Comparison of ENCODE assay signal across 32 cellular contexts in genomic region chr9:16594787-16595186, GRCh38.
"Had no signal": no experiment of that assay in that cellular context is flagged by ENCODE, and none has a peak within 500 bp of the region (broad histone marks: within the 10 kb centered on the region; RNA-seq: fewer than 3 reads in every experiment).

No MANE protein-coding gene starts in this region.

- H3K27ac ChIP-seq: adrenal gland, body of pancreas, esophagus muscularis mucosa, foreskin keratinocyte, gastrocnemius medialis, heart left ventricle had no signal

- H3K36me3 Mint-ChIP-seq: activated naive CD4-positive, alpha-beta T cell treated with anti-CD3 and anti-CD28 coated beads, Interleukin-2, amount 50 U/mL, for 24 hours; activated naive CD8-positive, alpha-beta T cell treated with anti-CD3 and anti-CD28 coated beads for 36 hours; WTC11 had no signal

- H3K27ac Mint-ChIP-seq: activated CD4-positive, alpha-beta T cell treated with anti-CD3 and anti-CD28 coated beads, Interleukin-2, amount 10 ng/mL, durations not matched to agents 7 days and 5 days; activated CD8-positive, alpha-beta T cell treated with anti-CD3 and anti-CD28 coated beads for 36 hours; activated naive CD4-positive, alpha-beta T cell treated with anti-CD3 and anti-CD28 coated beads, Interleukin-2, amount 50 U/mL, for 24 hours; activated naive CD8-positive, alpha-beta T cell treated with anti-CD3 and anti-CD28 coated beads for 36 hours; activated naive CD8-positive, alpha-beta T cell treated with anti-CD3 and anti-CD28 coated beads, Interleukin-2, amount 50 U/mL, for 24 hours; activated T-helper 17 cell treated with anti-CD3 and anti-CD28 coated beads, Interleukin-2, amount 50 U/mL, for 72 hours; effector memory CD8-positive, alpha-beta T cell had no signal

- H3K36me3 ChIP-seq: adrenal gland, esophagus muscularis mucosa, gastrocnemius medialis, heart left ventricle had no signal

- FAIRE-seq: colon had no signal

- ATAC-seq: activated CD8-positive, alpha-beta T cell treated with anti-CD3 and anti-CD28 coated beads for 36 hours; activated naive CD8-positive, alpha-beta T cell treated with anti-CD3 and anti-CD28 coated beads, Interleukin-2, amount 50 U/mL, for 24 hours; activated T-cell treated with anti-CD3 and anti-CD28 coated beads, Interleukin-2, amount 50 U/mL, for 4 hours; activated T-helper 17 cell treated with anti-CD3 and anti-CD28 coated beads, Interleukin-2, amount 50 U/mL, for 72 hours; body of pancreas; effector memory CD8-positive, alpha-beta T cell; foreskin keratinocyte; gastrocnemius medialis; heart left ventricle; WTC11 had no signal

- H3K9me3 Mint-ChIP-seq: activated CD4-positive, alpha-beta T cell treated with anti-CD3 and anti-CD28 coated beads, Interleukin-2, amount 10 ng/mL, durations not matched to agents 7 days and 5 days; activated CD8-positive, alpha-beta T cell treated with anti-CD3 and anti-CD28 coated beads for 36 hours; activated naive CD8-positive, alpha-beta T cell treated with anti-CD3 and anti-CD28 coated beads for 36 hours; activated naive CD8-positive, alpha-beta T cell treated with anti-CD3 and anti-CD28 coated beads, Interleukin-2, amount 50 U/mL, for 24 hours; activated T-helper 17 cell treated with anti-CD3 and anti-CD28 coated beads, Interleukin-2, amount 50 U/mL, for 72 hours; effector memory CD8-positive, alpha-beta T cell; WTC11 had no signal

- H3K4me1 ChIP-seq: adrenal gland, body of pancreas, heart left ventricle had no signal

- H3K9me3 ChIP-seq: adrenal gland, body of pancreas, esophagus muscularis mucosa, gastrocnemius medialis, heart left ventricle had no signal

- H3K4me3 Mint-ChIP-seq: activated CD4-positive, alpha-beta T cell treated with anti-CD3 and anti-CD28 coated beads, Interleukin-2, amount 10 ng/mL, durations not matched to agents 7 days and 5 days; activated CD8-positive, alpha-beta T cell treated with anti-CD3 and anti-CD28 coated beads for 36 hours; activated naive CD4-positive, alpha-beta T cell treated with anti-CD3 and anti-CD28 coated beads, Interleukin-2, amount 50 U/mL, for 24 hours; activated naive CD8-positive, alpha-beta T cell treated with anti-CD3 and anti-CD28 coated beads for 36 hours; activated naive CD8-positive, alpha-beta T cell treated with anti-CD3 and anti-CD28 coated beads, Interleukin-2, amount 50 U/mL, for 24 hours; activated T-cell treated with anti-CD3 and anti-CD28 coated beads, Interleukin-2, amount 50 U/mL, for 4 hours; activated T-helper 17 cell treated with anti-CD3 and anti-CD28 coated beads, Interleukin-2, amount 50 U/mL, for 72 hours; effector memory CD8-positive, alpha-beta T cell; WTC11 had no signal

- H3K4me1 Mint-ChIP-seq: activated CD4-positive, alpha-beta T cell treated with anti-CD3 and anti-CD28 coated beads, Interleukin-2, amount 10 ng/mL, durations not matched to agents 7 days and 5 days; activated naive CD4-positive, alpha-beta T cell treated with anti-CD3 and anti-CD28 coated beads, Interleukin-2, amount 50 U/mL, for 24 hours; activated naive CD8-positive, alpha-beta T cell treated with anti-CD3 and anti-CD28 coated beads for 36 hours; activated naive CD8-positive, alpha-beta T cell treated with anti-CD3 and anti-CD28 coated beads, Interleukin-2, amount 50 U/mL, for 24 hours; activated T-helper 17 cell treated with anti-CD3 and anti-CD28 coated beads, Interleukin-2, amount 50 U/mL, for 72 hours had no signal

- H3K4me3 ChIP-seq: adrenal gland, body of pancreas, esophagus muscularis mucosa, gastrocnemius medialis, heart left ventricle had no signal

- DNase-seq: activated CD4-positive, alpha-beta T cell treated with anti-CD3 and anti-CD28 coated beads for 1 hour; activated CD4-positive, alpha-beta T cell treated with anti-CD3 and anti-CD28 coated beads for 4 hours; activated CD4-positive, alpha-beta T cell treated with anti-CD3 and anti-CD28 coated beads, Interleukin-2, amount 10 ng/mL, durations not matched to agents 7 days and 5 days; activated CD4-positive, alpha-beta T cell treated with anti-CD3 and anti-CD28 coated beads, Interleukin-2, amount 50 U/mL, for 4 hours; activated CD8-positive, alpha-beta memory T cell treated with anti-CD3 and anti-CD28 coated beads for 24 hours; activated CD8-positive, alpha-beta T cell treated with anti-CD3 and anti-CD28 coated beads for 36 hours; activated effector memory CD4-positive, alpha-beta T cell treated with Interleukin-2 at 50 U/mL for 16 hours; activated gamma-delta T cell treated with Interleukin-2 at 50 U/mL for 16 hours; activated naive CD4-positive, alpha-beta T cell treated with Interleukin-2 at 50 U/mL for 16 hours; activated naive CD8-positive, alpha-beta T cell treated with anti-CD3 and anti-CD28 coated beads for 36 hours; activated naive CD8-positive, alpha-beta T cell treated with anti-CD3 and anti-CD28 coated beads, Interleukin-2, amount 50 U/mL, for 24 hours; activated T-cell treated with anti-CD3 and anti-CD28 coated beads, Interleukin-2, amount 50 U/mL, for 4 hours; adrenal gland; amygdala; aorta; body of pancreas; caudate nucleus; cortex of kidney; dermis blood vessel endothelial cell; effector CD4-positive, alpha-beta T cell; effector memory CD8-positive, alpha-beta T cell; erythroblast; foreskin keratinocyte; gastrocnemius medialis; glutamatergic neuron; heart left ventricle; T-helper 2 cell had no signal

- H3K27me3 Mint-ChIP-seq: activated CD4-positive, alpha-beta T cell treated with anti-CD3 and anti-CD28 coated beads, Interleukin-2, amount 10 ng/mL, durations not matched to agents 7 days and 5 days; activated CD8-positive, alpha-beta T cell treated with anti-CD3 and anti-CD28 coated beads for 36 hours; activated naive CD4-positive, alpha-beta T cell treated with anti-CD3 and anti-CD28 coated beads, Interleukin-2, amount 50 U/mL, for 24 hours; activated naive CD8-positive, alpha-beta T cell treated with anti-CD3 and anti-CD28 coated beads for 36 hours; activated naive CD8-positive, alpha-beta T cell treated with anti-CD3 and anti-CD28 coated beads, Interleukin-2, amount 50 U/mL, for 24 hours; activated T-helper 17 cell treated with anti-CD3 and anti-CD28 coated beads, Interleukin-2, amount 50 U/mL, for 72 hours; effector memory CD8-positive, alpha-beta T cell had no signal

- H3K27me3 ChIP-seq: adrenal gland, body of pancreas, esophagus muscularis mucosa, foreskin keratinocyte, gastrocnemius medialis had no signal
